13 cellular contexts compared by ENCODE assay signal in genomic region chr15:57509965-57510364, GRCh38.
A peak's percentile ranks its signal among the peaks of the same experiment; 100 is the strongest.
DNase-seq lines count a peak whose midpoint lies in the region; FAIRE-seq and TF ChIP-seq lines count a peak whose summit lies in the region.
"Had no signal": no experiment of that assay in that cellular context is flagged by ENCODE, and none has a peak within 500 bp of the region (broad histone marks: within the 10 kb centered on the region; RNA-seq: fewer than 3 reads in every experiment).

No MANE protein-coding gene starts in this region.

- H3K27ac ChIP-seq in breast epithelium = peak overlapping the region; percentile 75 to 78
- H3K27ac ChIP-seq in endothelial cell of umbilical vein (ENCODE audit: insufficient read depth, low read depth, low read length) = peak overlapping the region; percentile 60
- H3K27ac ChIP-seq in vagina = peak overlapping the region; percentile 74
- H3K27ac ChIP-seq: foreskin keratinocyte had no signal

- no peaks in the 10 kb centered on the region for H3K36me3 Mint-ChIP-seq in MCF 10A (ENCODE audit: insufficient read depth, unreplicated experiment)
- no peaks in the 10 kb centered on the region for H3K36me3 Mint-ChIP-seq in activated T-cell treated with anti-CD3 and anti-CD28 coated beads, Interleukin-2, amount 50 U/mL, for 24 hours (ENCODE audit: low read depth)

- H3K4me3 ChIP-seq in breast epithelium (no peak overlapping the region), endothelial cell of umbilical vein (replicated peaks in 1 of 3; ENCODE audit: insufficient read depth in 1 of 3, low read depth in 1 of 3, low read length in 3 of 3) (no peak overlapping the region), vagina (no peak overlapping the region)
- H3K4me3 ChIP-seq: MG63 had no signal

- H3K9me1 ChIP-seq in endothelial cell of umbilical vein (replicated peaks; ENCODE audit: control insufficient read depth, extremely low read depth, insufficient read depth, low read length) = no peaks in the 10 kb centered on the region

- H3K27ac Mint-ChIP-seq in MCF 10A (ENCODE audit: low read depth, unreplicated experiment) = no peak overlapping the region
- H3K27ac Mint-ChIP-seq in activated T-cell treated with anti-CD3 and anti-CD28 coated beads, Interleukin-2, amount 50 U/mL, for 24 hours = no peak overlapping the region
- H3K27ac Mint-ChIP-seq: effector memory CD8-positive, alpha-beta T cell had no signal

- H3K27me3 Mint-ChIP-seq in MCF 10A (ENCODE audit: insufficient read depth, unreplicated experiment) = no peaks in the 10 kb centered on the region
- no peaks in the 10 kb centered on the region for H3K27me3 Mint-ChIP-seq in activated T-cell treated with anti-CD3 and anti-CD28 coated beads, Interleukin-2, amount 50 U/mL, for 24 hours

- POLR2A ChIA-PET in MCF 10A (lab: Yijun Ruan, JAX) (no interaction called here), endothelial cell of umbilical vein (lab: Charles Lee) (no interaction called here)

- no peak overlapping the region for H3K4me2 ChIP-seq in endothelial cell of umbilical vein (ENCODE audit: insufficient read depth, low read length)

- H3K9me3 Mint-ChIP-seq in MCF 10A (ENCODE audit: unreplicated experiment) = no peaks in the 10 kb centered on the region
- H3K9me3 Mint-ChIP-seq in activated T-cell treated with anti-CD3 and anti-CD28 coated beads, Interleukin-2, amount 50 U/mL, for 24 hours = no peaks in the 10 kb centered on the region
- H3K9me3 Mint-ChIP-seq: effector memory CD8-positive, alpha-beta T cell had no signal

- DNase-seq in breast epithelium (ENCODE audit: low spot score in 2 of 2) (no peak), MCF 10A (ENCODE audit: unreplicated experiment) (no peak), endothelial cell of umbilical vein (ENCODE audit: low read depth, low spot score) (peak; percentile 56), myocyte (ENCODE audit: low read depth) (peak; percentile 44), vagina (ENCODE audit: extremely low spot score in 2 of 2) (no peak), A172 (ENCODE audit: low spot score) (no peak), posterior vena cava (ENCODE audit: low spot score) (no peak)
- no peak for DNase-seq in activated T-cell treated with anti-CD3 and anti-CD28 coated beads, Interleukin-2, amount 50 U/mL, for 24 hours
- DNase-seq: effector memory CD8-positive, alpha-beta T cell; MG63; stimulated activated CD4-positive, alpha-beta T cell treated with anti-CD3 and anti-CD28 coated beads, Interleukin-2, amount 100 ng/mL, for 24 hours had no signal

- H3K79me2 ChIP-seq in endothelial cell of umbilical vein (ENCODE audit: control insufficient read depth, insufficient read depth, low read length) = no peaks in the 10 kb centered on the region

- H4K20me1 ChIP-seq in endothelial cell of umbilical vein (replicated peaks; ENCODE audit: control insufficient read depth, extremely low read depth, insufficient read depth, low read length) = no peaks in the 10 kb centered on the region

- no peak overlapping the region for H3K4me3 Mint-ChIP-seq in MCF 10A (ENCODE audit: unreplicated experiment)
- H3K4me3 Mint-ChIP-seq in activated T-cell treated with anti-CD3 and anti-CD28 coated beads, Interleukin-2, amount 50 U/mL, for 24 hours = no peak overlapping the region
- H3K4me3 Mint-ChIP-seq: effector memory CD8-positive, alpha-beta T cell had no signal

- H3K9ac ChIP-seq in endothelial cell of umbilical vein (replicated peaks; ENCODE audit: extremely low read depth, insufficient read depth, low read length) = no peak overlapping the region

- no peak overlapping the region for H2AFZ ChIP-seq in endothelial cell of umbilical vein (ENCODE audit: low read depth, low read length)

- TF ChIP-seq CTCF in breast epithelium (IDR thresholded peaks at IDR 0.05) (no peak), MCF 10A (IDR thresholded peaks at IDR 0.05; ENCODE audit: unreplicated experiment) (no peak), endothelial cell of umbilical vein (IDR thresholded peaks at IDR 0.05; ENCODE audit: extremely low read depth in 1 of 2, insufficient read depth in 1 of 2, low read depth in 1 of 2, low read length in 2 of 2) (no peak), vagina (IDR thresholded peaks at IDR 0.05) (no peak)

- TF ChIP-seq POLR2A in breast epithelium (IDR thresholded peaks at IDR 0.05) = no peak
- no peak for TF ChIP-seq POLR2A in endothelial cell of umbilical vein (IDR thresholded peaks at IDR 0.05; ENCODE audit: low read depth, low read length)
- no peak for TF ChIP-seq POLR2A in vagina (IDR thresholded peaks at IDR 0.05)

- dilution Hi-C loops in endothelial cell of umbilical vein (cut with MboI; ENCODE audit: extremely low pct_ligation_motif_present, low sequenced_read_pairs) = no loop called here

- intact Hi-C loops in breast epithelium (cut with DNase I; ENCODE audit: low total_unique reads) = no loop called here
- intact Hi-C loops in MCF 10A (cut with micrococcal nuclease) = no loop called here
- intact Hi-C loops in endothelial cell of umbilical vein (cut with micrococcal nuclease) = loop anchor here (5.0 kb wide), 2 partner anchors 53 to 133 kb away; partner anchors contain the start of gene CGNL1
- intact Hi-C loops in vagina (cut with DNase I) = no loop called here
- intact Hi-C loops in posterior vena cava (cut with DNase I) = no loop called here

- CTCF ChIA-PET in MCF 10A (lab: Yijun Ruan, JAX) = interaction anchor here (0.8 to 1.6 kb wide), 2 partner anchors 17 to 167 kb away, joined by 5 read pairs; no protein-coding TSS in a partner anchor
- CTCF ChIA-PET in endothelial cell of umbilical vein (lab: Charles Lee) = interaction anchor here (0.9 to 5.0 kb wide), 3 partner anchors 12 to 169 kb away, joined by 3 to 20 read pairs (median 4); no protein-coding TSS in a partner anchor

- H3K9me3 ChIP-seq in breast epithelium = no peaks in the 10 kb centered on the region
- no peaks in the 10 kb centered on the region for H3K9me3 ChIP-seq in endothelial cell of umbilical vein (replicated peaks; ENCODE audit: control insufficient read depth, insufficient read depth, low read length)
- no peaks in the 10 kb centered on the region for H3K9me3 ChIP-seq in vagina
- H3K9me3 ChIP-seq: MG63 had no signal

- H3K36me3 ChIP-seq in breast epithelium = no peaks in the 10 kb centered on the region
- H3K36me3 ChIP-seq in endothelial cell of umbilical vein (ENCODE audit: control insufficient read depth in 2 of 2, extremely low read depth in 1 of 2, insufficient read depth in 2 of 2, low read length in 2 of 2) = no peaks in the 10 kb centered on the region
- H3K36me3 ChIP-seq in vagina = no peaks in the 10 kb centered on the region
- H3K36me3 ChIP-seq: MG63 had no signal

- H3K4me1 Mint-ChIP-seq in MCF 10A (ENCODE audit: insufficient read depth, unreplicated experiment) = no peaks in the 10 kb centered on the region
- H3K4me1 Mint-ChIP-seq in activated T-cell treated with anti-CD3 and anti-CD28 coated beads, Interleukin-2, amount 50 U/mL, for 24 hours (ENCODE audit: low read depth) = no peaks in the 10 kb centered on the region

- FAIRE-seq in endothelial cell of umbilical vein (lab: Jason Lieb, UNC) = no peak
- FAIRE-seq: islet of Langerhans had no signal

- BruUV-seq in MCF 10A (replicated peaks; lab: Mats Ljungman, UMichigan) (no TSS peak), endothelial cell of umbilical vein (replicated peaks; lab: Mats Ljungman, UMichigan) (no TSS peak)

- H3K4me1 ChIP-seq in breast epithelium (peaks cover 0 to 14% of the 10 kb centered on the region in 2 donors), endothelial cell of umbilical vein (ENCODE audit: control insufficient read depth, extremely low read depth, insufficient read depth, low read length) (peaks cover 32% of the 10 kb centered on the region), vagina (peaks cover 48% of the 10 kb centered on the region)

- no peaks in the 10 kb centered on the region for H3K27me3 ChIP-seq in breast epithelium
- no peaks in the 10 kb centered on the region for H3K27me3 ChIP-seq in endothelial cell of umbilical vein (ENCODE audit: control insufficient read depth in 2 of 2, insufficient read depth in 2 of 2, low read length in 2 of 2)
- H3K27me3 ChIP-seq in vagina = no peaks in the 10 kb centered on the region
- H3K27me3 ChIP-seq: foreskin keratinocyte, MG63 had no signal

TF ChIP-seq in endothelial cell of umbilical vein, 7 proteins besides CTCF, POLR2A, EP300 and RAD21:
- TF ChIP-seq FOS (IDR thresholded peaks at IDR 0.05; ENCODE audit: borderline replicate concordance, insufficient read depth, low read length) = no peak
- no peak for TF ChIP-seq EZH2 (IDR thresholded peaks at IDR 0.05; ENCODE audit: borderline replicate concordance, low read depth, low read length, severe bottlenecking)
- no peak for TF ChIP-seq GATA2 (IDR thresholded peaks at IDR 0.05; ENCODE audit: insufficient read depth, insufficient read length, low read depth, low read length)
- TF ChIP-seq MYC (IDR thresholded peaks at IDR 0.05; ENCODE audit: low read depth, low read length) = no peak
- TF ChIP-seq, protein P1, sequence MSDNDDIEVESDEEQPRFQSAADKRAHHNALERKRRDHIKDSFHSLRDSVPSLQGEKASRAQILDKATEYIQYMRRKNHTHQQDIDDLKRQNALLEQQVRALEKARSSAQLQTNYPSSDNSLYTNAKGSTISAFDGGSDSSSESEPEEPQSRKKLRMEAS (IDR thresholded peaks at IDR 0.05; ENCODE audit: insufficient read depth, insufficient read length) = no peak
- no peak for TF ChIP-seq JUN (IDR thresholded peaks at IDR 0.05; ENCODE audit: borderline replicate concordance, insufficient read depth, insufficient read length, low read depth)
- no peak for TF ChIP-seq POLR2AphosphoS5 (IDR thresholded peaks at IDR 0.05; ENCODE audit: insufficient read depth, low read depth, low read length)

Comparison
In these comparisons a context has a peak if more than half of its experiments do, and no peak if none do; other contexts are left out.
1. DNase-seq: peak in endothelial cell of umbilical vein (single experiment) and myocyte (single experiment); none in breast epithelium (0 of 2), MCF 10A (single experiment), vagina (0 of 2), A172 (single experiment), posterior vena cava (single experiment) and activated T-cell treated with anti-CD3 and anti-CD28 coated beads, Interleukin-2, amount 50 U/mL, for 24 hours (single experiment).
2. Peak in every context shown above with its lines, with median percentiles within 50 percentile points of each other: H3K27ac ChIP-seq.